ENCODE assay signal across 3 cellular contexts in genomic region chr1:162662013-162662412, GRCh38.
TF ChIP-seq lines count a peak whose summit lies in the region.

No MANE protein-coding gene starts in this region.

TF ChIP-seq in SK-N-SH, 30 proteins besides CTCF, POLR2A, EP300 and RAD21 (continues in another document):
- TF ChIP-seq MEF2A (IDR thresholded peaks at IDR 0.05; ENCODE audit: borderline replicate concordance, low read depth) = no peak
- TF ChIP-seq IRF3 (IDR thresholded peaks at IDR 0.05; ENCODE audit: low read depth, low read length) = no peak
- no peak for TF ChIP-seq TCF12 (IDR thresholded peaks at IDR 0.05)
- no peak for TF ChIP-seq GATA2 (CRISPR knock-in tag; IDR thresholded peaks at IDR 0.05)
- no peak for TF ChIP-seq NFIC (IDR thresholded peaks at IDR 0.05; ENCODE audit: borderline replicate concordance)
- no peak for TF ChIP-seq SIN3A (IDR thresholded peaks at IDR 0.05; ENCODE audit: borderline replicate concordance, low read depth, low read length)
- TF ChIP-seq FOSL2 (IDR thresholded peaks at IDR 0.05; ENCODE audit: borderline replicate concordance, low read depth) = no peak
- no peak for TF ChIP-seq RXRA (IDR thresholded peaks at IDR 0.05; ENCODE audit: borderline replicate concordance, low read depth)
- TF ChIP-seq FOXJ3 (CRISPR knock-in tag; IDR thresholded peaks at IDR 0.05) = no peak
- TF ChIP-seq ZBTB33 (IDR thresholded peaks at IDR 0.05; ENCODE audit: borderline replicate concordance, low read depth) = no peak
- no peak for TF ChIP-seq YY1 (IDR thresholded peaks at IDR 0.05; ENCODE audit: low read depth)
- no peak for TF ChIP-seq RCOR1 (IDR thresholded peaks at IDR 0.05; ENCODE audit: low read length)
- no peak for TF ChIP-seq USF1 (IDR thresholded peaks at IDR 0.05; ENCODE audit: borderline replicate concordance, low read depth)
- no peak for TF ChIP-seq ELF1 (IDR thresholded peaks at IDR 0.05)
- no peak for TF ChIP-seq CHD2 (IDR thresholded peaks at IDR 0.05; ENCODE audit: low read length, partially characterized antibody)

TF ChIP-seq in SK-N-SH treated with all-trans-retinoic acid at 6 μM for 48 hours, 23 proteins besides CTCF, POLR2A, EP300 and RAD21:
- TF ChIP-seq ZC3H10 (CRISPR knock-in tag; IDR thresholded peaks at IDR 0.05) (no peak), BACH2 (CRISPR knock-in tag; IDR thresholded peaks at IDR 0.05; ENCODE audit: borderline replicate concordance) (no peak), TCF4 (CRISPR knock-in tag; IDR thresholded peaks at IDR 0.05; ENCODE audit: borderline replicate concordance) (no peak), ZFP3 (CRISPR knock-in tag; IDR thresholded peaks at IDR 0.05) (no peak), ZNF8 (CRISPR knock-in tag; IDR thresholded peaks at IDR 0.05) (no peak), CSDC2 (CRISPR knock-in tag; IDR thresholded peaks at IDR 0.05) (no peak), RARB (CRISPR knock-in tag; IDR thresholded peaks at IDR 0.05) (no peak), PPARA (CRISPR knock-in tag; IDR thresholded peaks at IDR 0.05; ENCODE audit: borderline replicate concordance) (no peak), GLIS3 (CRISPR knock-in tag; IDR thresholded peaks at IDR 0.05) (no peak), TSHZ2 (CRISPR knock-in tag; IDR thresholded peaks at IDR 0.05) (no peak), OSR1 (CRISPR knock-in tag; IDR thresholded peaks at IDR 0.05) (no peak), ZFP30 (CRISPR knock-in tag; IDR thresholded peaks at IDR 0.05) (no peak), CSRNP3 (CRISPR knock-in tag; IDR thresholded peaks at IDR 0.05) (no peak)

TF ChIP-seq in GM12878, 131 proteins besides CTCF, POLR2A, EP300 and RAD21:
- no peak for TF ChIP-seq IRF4 (IDR thresholded peaks at IDR 0.05; ENCODE audit: low read depth, low read length)
- peak; percentile 91 for TF ChIP-seq ZNF24 (IDR thresholded peaks at IDR 0.05)
